ENCODE assay signal across 17 cellular contexts in genomic region chr4:83516042-83516772, GRCh38. TPM values are rescaled to one million over a fixed set of nuclear protein-coding genes. Genes with fewer than 3 reads are reported as not detected.
DNase-seq lines count a peak whose midpoint lies in the region; ATAC-seq lines count a peak whose summit lies in the region.
"Had no signal": no experiment of that assay in that cellular context is flagged by ENCODE, and none has a peak within 500 bp of the region (broad histone marks: within the 10 kb centered on the region; RNA-seq: fewer than 3 reads in every experiment).

No MANE protein-coding gene starts in this region.

- no peaks in the 10 kb centered on the region for H3K36me3 ChIP-seq in mesenchymal stem cell (ENCODE audit: control insufficient read depth in 1 of 2, insufficient read depth in 2 of 2, low read depth in 1 of 2, low read length in 2 of 2)

- 65% methylated on average over 3 of the region's 3 CpGs for WGBS in mesenchymal stem cell

- no peak for ATAC-seq in HG02885 (IDR thresholded peaks at IDR 0.05; ENCODE audit: poor library complexity, unreplicated experiment)
- ATAC-seq: CD8-positive, alpha-beta T cell; GM23338 had no signal

- no peaks in the 10 kb centered on the region for H3K4me1 ChIP-seq in mesenchymal stem cell (ENCODE audit: control insufficient read depth, insufficient read depth, low read depth, low read length)
- H3K4me1 ChIP-seq: parathyroid adenoma had no signal

- no peak overlapping the region for H3K4me2 ChIP-seq in mesenchymal stem cell (ENCODE audit: low read length, poor library complexity, severe bottlenecking)
- H3K4me2 ChIP-seq: GM23338, hepatocyte had no signal

- POLR2A ChIA-PET in activated CD4-positive, alpha-beta memory T cell treated with anti-CD3 and anti-CD28 coated beads, Interleukin-2, amount 10 ng/mL, durations not matched to agents 7 days and 5 days (lab: Charles Lee) = no interaction called here

- H3K27me3 ChIP-seq in mesenchymal stem cell (ENCODE audit: control insufficient read depth in 1 of 2, insufficient read depth in 1 of 2, low read length in 2 of 2) = no peaks in the 10 kb centered on the region
- H3K27me3 ChIP-seq: hepatocyte had no signal

- H3K9ac ChIP-seq in mesenchymal stem cell (ENCODE audit: low read length) = no peak overlapping the region
- H3K9ac ChIP-seq: parathyroid adenoma had no signal

- no peak overlapping the region for H2BK120ac ChIP-seq in mesenchymal stem cell (ENCODE audit: low read depth, low read length)

- CTCF ChIA-PET in activated CD4-positive, alpha-beta memory T cell treated with anti-CD3 and anti-CD28 coated beads, Interleukin-2, amount 10 ng/mL, durations not matched to agents 7 days and 5 days (lab: Charles Lee) = no interaction called here

- no peak overlapping the region for H2BK15ac ChIP-seq in mesenchymal stem cell (ENCODE audit: low read depth, poor library complexity, severe bottlenecking)

- no peak overlapping the region for H4K8ac ChIP-seq in mesenchymal stem cell (ENCODE audit: low read length)

- no peak overlapping the region for H3K18ac ChIP-seq in mesenchymal stem cell (ENCODE audit: low read depth in 1 of 2, low read length in 2 of 2)

- H2AK5ac ChIP-seq in mesenchymal stem cell (ENCODE audit: low read length, severe bottlenecking) = no peak overlapping the region

- H3K27ac ChIP-seq in mesenchymal stem cell (ENCODE audit: low read length, poor library complexity, severe bottlenecking) = no peak overlapping the region
- H3K27ac ChIP-seq: hepatocyte, parathyroid adenoma had no signal

- H3K23ac ChIP-seq in mesenchymal stem cell (ENCODE audit: low read length in 2 of 2) = no peak overlapping the region

- H3K36me3 Mint-ChIP-seq in activated CD4-positive, alpha-beta memory T cell treated with anti-CD3 and anti-CD28 coated beads, Interleukin-2, amount 10 ng/mL, durations not matched to agents 7 days and 5 days (ENCODE audit: low read depth) = no peaks in the 10 kb centered on the region
- H3K36me3 Mint-ChIP-seq: activated naive CD8-positive, alpha-beta T cell treated with anti-CD3 and anti-CD28 coated beads, Interleukin-2, amount 10 ng/mL, durations not matched to agents 7 days and 5 days; CD8-positive, alpha-beta T cell; mesothelial cell of epicardium had no signal

- no peaks in the 10 kb centered on the region for H3K4me1 Mint-ChIP-seq in activated CD4-positive, alpha-beta memory T cell treated with anti-CD3 and anti-CD28 coated beads, Interleukin-2, amount 10 ng/mL, durations not matched to agents 7 days and 5 days
- H3K4me1 Mint-ChIP-seq: activated naive CD8-positive, alpha-beta T cell treated with anti-CD3 and anti-CD28 coated beads, Interleukin-2, amount 10 ng/mL, durations not matched to agents 7 days and 5 days; GM23338; mesothelial cell of epicardium had no signal

- H3K27me3 Mint-ChIP-seq in activated CD4-positive, alpha-beta memory T cell treated with anti-CD3 and anti-CD28 coated beads, Interleukin-2, amount 10 ng/mL, durations not matched to agents 7 days and 5 days = no peaks in the 10 kb centered on the region

- H3K9me3 Mint-ChIP-seq in activated CD4-positive, alpha-beta memory T cell treated with anti-CD3 and anti-CD28 coated beads, Interleukin-2, amount 10 ng/mL, durations not matched to agents 7 days and 5 days = no peaks in the 10 kb centered on the region
- H3K9me3 Mint-ChIP-seq: activated naive CD8-positive, alpha-beta T cell treated with anti-CD3 and anti-CD28 coated beads, Interleukin-2, amount 10 ng/mL, durations not matched to agents 7 days and 5 days; CD8-positive, alpha-beta T cell; GM23338; mesothelial cell of epicardium; stimulated activated naive CD8-positive, alpha-beta T cell treated with anti-CD3 and anti-CD28 coated beads, Interleukin-15, Interleukin-2, amounts not matched to agents 100 ng/mL and 50 ng/mL, for 24 hours had no signal

- no peak overlapping the region for H3K27ac Mint-ChIP-seq in activated CD4-positive, alpha-beta memory T cell treated with anti-CD3 and anti-CD28 coated beads, Interleukin-2, amount 10 ng/mL, durations not matched to agents 7 days and 5 days
- H3K27ac Mint-ChIP-seq: activated naive CD8-positive, alpha-beta T cell treated with anti-CD3 and anti-CD28 coated beads, Interleukin-2, amount 10 ng/mL, durations not matched to agents 7 days and 5 days; CD8-positive, alpha-beta T cell; GM23338; mesothelial cell of epicardium; stimulated activated naive CD8-positive, alpha-beta T cell treated with anti-CD3 and anti-CD28 coated beads, Interleukin-15, Interleukin-2, amounts not matched to agents 100 ng/mL and 50 ng/mL, for 24 hours had no signal

- H3K79me1 ChIP-seq in mesenchymal stem cell (replicated peaks; ENCODE audit: low read length, poor library complexity, severe bottlenecking) = no peaks in the 10 kb centered on the region

- H3K9me3 ChIP-seq in mesenchymal stem cell (ENCODE audit: control insufficient read depth, low read length) = no peaks in the 10 kb centered on the region

- no peak overlapping the region for H4K91ac ChIP-seq in mesenchymal stem cell (ENCODE audit: low read length)

- no peak overlapping the region for H2AFZ ChIP-seq in mesenchymal stem cell (ENCODE audit: low read depth, low read length)
- H2AFZ ChIP-seq: GM23338, hepatocyte, parathyroid adenoma had no signal

- H2BK12ac ChIP-seq in mesenchymal stem cell (ENCODE audit: low read length in 2 of 2) = no peak overlapping the region

- H2BK5ac ChIP-seq in mesenchymal stem cell (ENCODE audit: low read depth, low read length, poor library complexity, severe bottlenecking) = no peak overlapping the region

- no peak overlapping the region for H3K4me3 Mint-ChIP-seq in activated CD4-positive, alpha-beta memory T cell treated with anti-CD3 and anti-CD28 coated beads, Interleukin-2, amount 10 ng/mL, durations not matched to agents 7 days and 5 days
- H3K4me3 Mint-ChIP-seq: activated naive CD8-positive, alpha-beta T cell treated with anti-CD3 and anti-CD28 coated beads, Interleukin-2, amount 10 ng/mL, durations not matched to agents 7 days and 5 days; CD8-positive, alpha-beta T cell; GM23338; mesothelial cell of epicardium; stimulated activated naive CD8-positive, alpha-beta T cell treated with anti-CD3 and anti-CD28 coated beads, Interleukin-15, Interleukin-2, amounts not matched to agents 100 ng/mL and 50 ng/mL, for 24 hours had no signal

- DNase-seq in COLO829 (ENCODE audit: low spot score) = peak; percentile 74
- DNase-seq in MV-4-11 (lab: John Stamatoyannopoulos, UW) = peak; percentile 52
- peak; percentile 34 for DNase-seq in dedifferentiated amniotic fluid mesenchymal stem cell (ENCODE audit: extremely low spot score)
- peak; percentile 83 for DNase-seq in mesenchymal stem cell
- DNase-seq in SW480 (ENCODE audit: low spot score) = no peak
- DNase-seq in activated CD4-positive, alpha-beta memory T cell treated with anti-CD3 and anti-CD28 coated beads, Interleukin-2, amount 10 ng/mL, durations not matched to agents 7 days and 5 days = no peak
- DNase-seq in activated effector memory CD4-positive, alpha-beta T cell treated with anti-CD3 and anti-CD28 coated beads, Interleukin-2, amount 50 U/mL, for 16 hours = no peak
- DNase-seq: activated naive CD8-positive, alpha-beta T cell treated with anti-CD3 and anti-CD28 coated beads, Interleukin-2, amount 10 ng/mL, durations not matched to agents 7 days and 5 days; CD8-positive, alpha-beta T cell; effector CD4-positive, alpha-beta T cell; NCI-H1694 had no signal

- no peak overlapping the region for H3K14ac ChIP-seq in mesenchymal stem cell (ENCODE audit: low read length in 2 of 2)

- no peak overlapping the region for H3K4me3 ChIP-seq in mesenchymal stem cell (ENCODE audit: insufficient read depth in 1 of 2, low read depth in 1 of 2, low read length in 2 of 2)
- H3K4me3 ChIP-seq: GM23338, hepatocyte had no signal

- H3K4ac ChIP-seq in mesenchymal stem cell (ENCODE audit: low read depth in 1 of 2, low read length in 2 of 2) = no peak overlapping the region

RNA-seq across cellular contexts. Expression of gene GPAT3, which starts 19.7 kb away (rescaled TPM):
- 4.3 TPM for polyA plus RNA-seq in mesenchymal stem cell (2013, experiment 1 of 2)
- 4.1 TPM for polyA plus RNA-seq in mesenchymal stem cell (2013, experiment 2 of 2)
- total RNA-seq in activated CD4-positive, alpha-beta memory T cell treated with anti-CD3 and anti-CD28 coated beads, Interleukin-2, amount 10 ng/mL, durations not matched to agents 7 days and 5 days = 10 to 100 TPM; 27.2 to 27.7 TPM

RNA-seq across cellular contexts. Expression of gene ABRAXAS1, which starts 31.3 kb away (rescaled TPM):
- polyA plus RNA-seq in mesenchymal stem cell (2013, experiment 1 of 2) = 17.5 TPM
- polyA plus RNA-seq in mesenchymal stem cell (2013, experiment 2 of 2) = 19.0 TPM
- total RNA-seq in activated CD4-positive, alpha-beta memory T cell treated with anti-CD3 and anti-CD28 coated beads, Interleukin-2, amount 10 ng/mL, durations not matched to agents 7 days and 5 days = 10 to 100 TPM; 11.2 to 13.7 TPM

Comparison
In these comparisons a context has a peak if more than half of its experiments do, and no peak if none do; other contexts are left out.
1. DNase-seq: peak in COLO829 (single experiment), MV-4-11 (single experiment), dedifferentiated amniotic fluid mesenchymal stem cell (single experiment) and mesenchymal stem cell (single experiment); none in SW480 (single experiment), activated CD4-positive, alpha-beta memory T cell treated with anti-CD3 and anti-CD28 coated beads, Interleukin-2, amount 10 ng/mL, durations not matched to agents 7 days and 5 days (single experiment) and activated effector memory CD4-positive, alpha-beta T cell treated with anti-CD3 and anti-CD28 coated beads, Interleukin-2, amount 50 U/mL, for 16 hours (single experiment).